In the genomic region with DNA sequence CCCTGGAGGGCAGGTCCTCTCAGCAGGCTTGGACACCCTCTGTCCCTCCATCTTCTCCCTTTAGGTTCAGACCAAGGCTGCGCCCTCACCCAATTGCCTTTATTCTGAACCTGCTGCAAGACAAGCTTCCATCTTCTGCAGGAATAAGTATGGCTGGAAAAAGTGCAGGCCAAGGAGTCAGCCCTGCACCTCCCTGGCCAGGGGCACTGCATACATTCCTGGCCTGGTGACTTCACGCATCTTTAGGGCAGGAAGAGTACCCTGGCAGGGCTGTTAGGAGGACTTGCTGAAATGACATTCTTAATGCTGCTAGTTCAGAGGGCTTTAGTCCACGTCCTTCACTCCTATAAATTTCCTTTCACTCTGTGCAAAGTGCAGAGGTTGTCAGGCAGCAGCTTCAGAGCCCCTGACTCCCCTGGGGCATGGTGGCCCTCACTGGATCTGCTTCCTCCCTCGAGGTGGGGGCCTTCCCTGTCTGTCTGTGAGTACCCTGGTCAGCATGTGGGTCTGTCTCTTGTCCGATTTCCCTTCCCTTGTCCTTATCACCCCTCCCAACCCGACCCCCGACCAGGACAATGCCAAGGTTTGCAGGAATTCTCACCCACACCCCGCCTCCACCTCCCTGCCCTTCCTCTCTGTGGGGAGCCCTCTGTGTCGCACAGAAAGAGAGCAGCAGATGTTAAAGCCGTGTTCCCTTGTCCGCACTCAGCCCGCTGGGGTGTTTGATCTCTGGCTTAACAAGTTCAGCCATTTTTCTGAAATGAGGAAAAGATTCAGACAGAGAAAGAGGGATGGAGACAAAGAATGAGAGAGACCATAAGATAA, we compare ENCODE assay signal across 26 cellular contexts.
A peak's percentile ranks its signal among the peaks of the same experiment; 100 is the strongest.
DNase-seq lines count a peak whose midpoint lies in the region; ATAC-seq and TF ChIP-seq lines count a peak whose summit lies in the region.
"Had no signal": no experiment of that assay in that cellular context is flagged by ENCODE, and none has a peak within 500 bp of the region (broad histone marks: within the 10 kb centered on the region; RNA-seq: fewer than 3 reads in every experiment).

No MANE protein-coding gene starts in this region.

- no peak overlapping the region for H3K23ac ChIP-seq in H9 (ENCODE audit: insufficient read length, low read depth, low read length)

- 0 out of 2 replicates have a peak overlapping the region, but pooled peaks have one; percentile 3 for H3K14ac ChIP-seq in H9 (ENCODE audit: insufficient read depth, low read length)

- no peaks in the 10 kb centered on the region; a peak in 1 of 7 replicates for H3K36me3 Mint-ChIP-seq in H9 (ENCODE audit: insufficient read depth in 1 of 3, low read depth in 3 of 3)
- H3K36me3 Mint-ChIP-seq: activated naive CD8-positive, alpha-beta T cell treated with anti-CD3 and anti-CD28 coated beads, Interleukin-2, amount 10 ng/mL, durations not matched to agents 7 days and 5 days; memory B cell; natural killer cell treated with Interleukin-12 subunit alpha and Interleukin-12 subunit beta and Interleukin-15 and Interleukin-18, amount 100 ng/mL, for 72 hours had no signal

- no peak overlapping the region for H2BK15ac ChIP-seq in H9 (ENCODE audit: low read depth, low read length)

- H3T11ph ChIP-seq in H9 (ENCODE audit: low read length), result no peak overlapping the region

- H3K4me3 Mint-ChIP-seq in H9, result peak overlapping the region; percentile 30 to 46
- H3K4me3 Mint-ChIP-seq: activated naive CD8-positive, alpha-beta T cell treated with anti-CD3 and anti-CD28 coated beads, Interleukin-2, amount 10 ng/mL, durations not matched to agents 7 days and 5 days; CD4-positive, alpha-beta T cell; memory B cell; natural killer cell treated with Interleukin-12 subunit alpha and Interleukin-12 subunit beta and Interleukin-15 and Interleukin-18, amount 100 ng/mL, for 72 hours; T-helper 1 cell treated with Interleukin-12 subunit alpha and Interleukin-12 subunit beta and Interleukin-4 antibody, amounts not matched to agents 30 μg/mL and 1 μg/mL, for 36 hours had no signal

- no peak for TF ChIP-seq RAD21 in neural cell (conservative IDR thresholded peaks at IDR 0.05)

- H3K79me1 ChIP-seq in H9 (ENCODE audit: insufficient read depth, low read depth, low read length, poor library complexity, severe bottlenecking), result no peaks in the 10 kb centered on the region

- DNase-seq in H9 (peak; percentile 59), NCI-H69 (lab: John Stamatoyannopoulos, UW) (peak; percentile 49), iPS DF 19.7 (ENCODE audit: low read depth, low spot score) (peak; percentile 40), KBM-7 (no peak), RKO (ENCODE audit: low spot score) (no peak)
- DNase-seq: activated CD4-positive, alpha-beta T cell treated with anti-CD3 and anti-CD28 coated beads, Interleukin-2, amount 50 U/mL, for 1 hour; activated CD8-positive, alpha-beta memory T cell treated with anti-CD3 and anti-CD28 coated beads, Interleukin-2, amount 50 U/mL, for 4 hours; activated naive CD8-positive, alpha-beta T cell treated with anti-CD3 and anti-CD28 coated beads, Interleukin-2, amount 10 ng/mL, durations not matched to agents 7 days and 5 days; CD4-positive, alpha-beta T cell; colonic mucosa; heart right ventricle; NCI-H1436; NCI-H82; PC-9; SJCRH30; small intestine; stimulated activated CD4-positive, alpha-beta T cell treated with anti-CD3 and anti-CD28 coated beads, Interleukin-2, amount 100 ng/mL, for 48 hours; stimulated activated naive CD4-positive, alpha-beta T cell treated with Interleukin-2 at 50 U/mL for 16 hours; tibial artery had no signal

- H3K27me3 ChIP-seq in H9 (ENCODE audit: insufficient read depth, low read length) (no peaks in the 10 kb centered on the region), neural cell (ENCODE audit: insufficient read depth, low read depth, low read length) (no peaks in the 10 kb centered on the region)
- H3K27me3 ChIP-seq: colonic mucosa had no signal

- no peaks in the 10 kb centered on the region for H3K9me2 ChIP-seq in neural cell (ENCODE audit: insufficient read depth, low read length)

- no peak for ATAC-seq in GM19463 (IDR thresholded peaks at IDR 0.05; ENCODE audit: unreplicated experiment)
- ATAC-seq: GM12878 had no signal

- H3K18ac ChIP-seq in H9 (ENCODE audit: insufficient read length, low read depth, low read length), result no peak overlapping the region

- no peak overlapping the region for H2BK5ac ChIP-seq in H9 (ENCODE audit: insufficient read length, low read length)

- peak overlapping the region in 2 of 3 experiments; percentile 4 to 85; a peak in 4 of 7 replicates for H3K27ac Mint-ChIP-seq in H9
- H3K27ac Mint-ChIP-seq: activated naive CD8-positive, alpha-beta T cell treated with anti-CD3 and anti-CD28 coated beads, Interleukin-2, amount 10 ng/mL, durations not matched to agents 7 days and 5 days; CD4-positive, alpha-beta T cell; memory B cell; natural killer cell treated with Interleukin-12 subunit alpha and Interleukin-12 subunit beta and Interleukin-15 and Interleukin-18, amount 100 ng/mL, for 72 hours; T-helper 1 cell treated with Interleukin-12 subunit alpha and Interleukin-12 subunit beta and Interleukin-4 antibody, amounts not matched to agents 30 μg/mL and 1 μg/mL, for 36 hours had no signal

- H4K20me1 ChIP-seq in H9 (ENCODE audit: control insufficient read depth, insufficient read depth, insufficient read length), result no peaks in the 10 kb centered on the region
- H4K20me1 ChIP-seq in neural cell (ENCODE audit: insufficient read depth), result no peaks in the 10 kb centered on the region

- H4K91ac ChIP-seq in H9 (ENCODE audit: insufficient read length, low read depth, low read length), result no peak overlapping the region

- H3K9me3 ChIP-seq in H9 (ENCODE audit: control insufficient read depth, low read depth, low read length) (no peaks in the 10 kb centered on the region), neural cell (ENCODE audit: low read length) (no peaks in the 10 kb centered on the region)
- H3K9me3 ChIP-seq: colonic mucosa, HAP-1, heart right ventricle, SJCRH30, tibial artery had no signal

- H3K4me3 ChIP-seq in neural cell (ENCODE audit: low read length), result peak overlapping the region; percentile 32
- H3K4me3 ChIP-seq: colonic mucosa, GM12878, HAP-1, heart right ventricle, PC-9, SJCRH30, tibial artery had no signal

- no peak overlapping the region for H3K4ac ChIP-seq in H9 (ENCODE audit: low read depth, low read length)

- no peak overlapping the region for H4K8ac ChIP-seq in H9 (replicated peaks; ENCODE audit: insufficient read length, low read depth, low read length)

- no peaks in the 10 kb centered on the region for H3K23me2 ChIP-seq in H9 (ENCODE audit: insufficient read length, low read depth, low read length, poor library complexity, severe bottlenecking)

- no peak for TF ChIP-seq CTCF in H9 (conservative IDR thresholded peaks at IDR 0.05)
- TF ChIP-seq CTCF in neural cell (IDR thresholded peaks at IDR 0.05; ENCODE audit: poor library complexity, severe bottlenecking), result no peak

- no peak for TF ChIP-seq EP300 in neural cell (conservative IDR thresholded peaks at IDR 0.05; ENCODE audit: poor library complexity, severe bottlenecking)

- H3K27me3 Mint-ChIP-seq in H9 (ENCODE audit: low read depth), result peaks cover 14% of the 10 kb centered on the region

- H3K4me1 Mint-ChIP-seq in H9, result peaks cover 37 to 43% of the 10 kb centered on the region in 2 experiments
- H3K4me1 Mint-ChIP-seq: activated naive CD8-positive, alpha-beta T cell treated with anti-CD3 and anti-CD28 coated beads, Interleukin-2, amount 10 ng/mL, durations not matched to agents 7 days and 5 days; memory B cell had no signal

- H3K9ac ChIP-seq in H9 (ENCODE audit: extremely low read depth, insufficient read length, low read length), result no peak overlapping the region
- H3K9ac ChIP-seq in neural cell (ENCODE audit: low read length), result peak overlapping the region; percentile 58

- H2BK120ac ChIP-seq in H9 (ENCODE audit: low read depth, low read length, poor library complexity, severe bottlenecking), result no peak overlapping the region

- no peaks in the 10 kb centered on the region for H3K9me3 Mint-ChIP-seq in H9
- H3K9me3 Mint-ChIP-seq: activated naive CD8-positive, alpha-beta T cell treated with anti-CD3 and anti-CD28 coated beads, Interleukin-2, amount 10 ng/mL, durations not matched to agents 7 days and 5 days; CD4-positive, alpha-beta T cell; memory B cell; natural killer cell treated with Interleukin-12 subunit alpha and Interleukin-12 subunit beta and Interleukin-15 and Interleukin-18, amount 100 ng/mL, for 72 hours; T-helper 1 cell treated with Interleukin-12 subunit alpha and Interleukin-12 subunit beta and Interleukin-4 antibody, amounts not matched to agents 30 μg/mL and 1 μg/mL, for 36 hours had no signal

- no peaks in the 10 kb centered on the region for H3F3A ChIP-seq in neural cell (ENCODE audit: insufficient read depth, low read length, poor library complexity, severe bottlenecking)

- H3K36me3 ChIP-seq in neural cell (ENCODE audit: insufficient read depth, low read length), result no peaks in the 10 kb centered on the region
- H3K36me3 ChIP-seq: colonic mucosa, HAP-1, heart right ventricle, SJCRH30, tibial artery had no signal

- H4K5ac ChIP-seq in H9 (ENCODE audit: insufficient read length, low read depth, low read length), result no peak overlapping the region

- H2BK20ac ChIP-seq in H9 (ENCODE audit: low read depth, low read length, poor library complexity, severe bottlenecking), result no peak overlapping the region

- H2AFZ ChIP-seq in H9 (ENCODE audit: low read length), result no peak overlapping the region
- peak overlapping the region; percentile 29 for H2AFZ ChIP-seq in neural cell (ENCODE audit: low read depth, low read length)
- H2AFZ ChIP-seq: PC-9 had no signal

- H3K79me2 ChIP-seq in H9 (ENCODE audit: insufficient read depth, low read length) (no peaks in the 10 kb centered on the region), neural cell (replicated peaks; ENCODE audit: insufficient read depth, low read length) (no peaks in the 10 kb centered on the region)

- WGBS in H9 (ENCODE audit: extremely low coverage, insufficient read length, low lambda C conversion rate), result no CpG with 5 or more reads among the region's 12 CpGs

- H3K56ac ChIP-seq in H9 (ENCODE audit: insufficient read length, low read depth, low read length), result no peak overlapping the region

- H2AK5ac ChIP-seq in H9 (ENCODE audit: insufficient read length, low read length), result no peak overlapping the region

- H3K4me2 ChIP-seq in H9 (ENCODE audit: insufficient read depth, insufficient read length, low read length), result peak overlapping the region; percentile 27
- H3K4me2 ChIP-seq in neural cell (ENCODE audit: low read length), result no peak overlapping the region
- H3K4me2 ChIP-seq: PC-9 had no signal

- H3K27ac ChIP-seq in H9 (ENCODE audit: insufficient read length, low read depth, low read length) (no peak overlapping the region), neural cell (ENCODE audit: low read length) (peak overlapping the region; percentile 83)
- H3K27ac ChIP-seq: colonic mucosa, heart right ventricle, PC-9, SJCRH30 had no signal

- peaks cover 9% of the 10 kb centered on the region; the same call in 1 of the 2 replicates for H3K4me1 ChIP-seq in H9 (ENCODE audit: insufficient read depth, low read length)
- H3K4me1 ChIP-seq: colonic mucosa, HAP-1, heart right ventricle, SJCRH30 had no signal

- in situ Hi-C loops in KBM-7 (cut with MboI; ENCODE audit: low pct_unique_long_range_greater_than_20kb, low sequenced_read_pairs), result no loop called here

- no peak overlapping the region for H2BK12ac ChIP-seq in H9 (ENCODE audit: insufficient read length, low read depth, low read length)

Comparison
In these comparisons a context has a peak if more than half of its experiments do, and no peak if none do; other contexts are left out.
1. DNase-seq: peak in H9 (single experiment), NCI-H69 (single experiment) and iPS DF 19.7 (single experiment); none in KBM-7 (single experiment) and RKO (single experiment).